In genomic region chrX:13067842-13068241, GRCh38 we compare ENCODE assay signal across 26 cellular contexts. TPM values are rescaled to one million over a fixed set of nuclear protein-coding genes. Genes with fewer than 3 reads are reported as not detected.
A peak's percentile ranks its signal among the peaks of the same experiment; 100 is the strongest.
DNase-seq lines count a peak whose midpoint lies in the region; ATAC-seq and FAIRE-seq lines count a peak whose summit lies in the region.
"Had no signal": no experiment of that assay in that cellular context is flagged by ENCODE, and none has a peak within 500 bp of the region (broad histone marks: within the 10 kb centered on the region; RNA-seq: fewer than 3 reads in every experiment).

No MANE protein-coding gene starts in this region.

- WGBS in trophoblast cell (ENCODE audit: extremely low coverage, insufficient coverage, insufficient read length): no CpG with 5 or more reads among the region's 1 CpG

- no peak for ATAC-seq in stimulated activated naive B cell treated with anti-CD40 and anti-IgM and Interleukin-4, amounts not matched to agents 10 μg/mL and 1 μg/mL and 100 μg/mL, for 72 hours (replicated peaks)

- no peaks in the 10 kb centered on the region for H3K4me1 ChIP-seq in trophoblast cell (ENCODE audit: control insufficient read depth in 1 of 2, insufficient read depth in 2 of 2, low read length in 2 of 2)
- H3K4me1 ChIP-seq: BE2C had no signal

- H3K9ac ChIP-seq in trophoblast cell (ENCODE audit: low read length): no peak overlapping the region
- H3K9ac ChIP-seq: BLaER1 had no signal

- H3K4ac ChIP-seq in trophoblast cell (ENCODE audit: low read depth, low read length): no peak overlapping the region

- H3K27me3 Mint-ChIP-seq in stimulated activated naive B cell treated with anti-CD40 and anti-IgM and Interleukin-4, amounts not matched to agents 10 μg/mL and 1 μg/mL and 100 μg/mL, for 72 hours: peaks cover 0 to 16% of the 10 kb centered on the region in 2 donors
- H3K27me3 Mint-ChIP-seq: CD4-positive, alpha-beta memory T cell; CD4-positive, CD25-positive, alpha-beta regulatory T cell had no signal

- H3K27me3 ChIP-seq in trophoblast cell (ENCODE audit: insufficient read depth, low read length): no peaks in the 10 kb centered on the region
- H3K27me3 ChIP-seq: BE2C, BLaER1 had no signal

- H3K4me3 ChIP-seq in trophoblast cell (ENCODE audit: low read depth, low read length): no peak overlapping the region
- H3K4me3 ChIP-seq: BLaER1, GM12878 had no signal

- H2BK120ac ChIP-seq in trophoblast cell (ENCODE audit: insufficient read depth, low read length, poor library complexity): no peak overlapping the region

- H3K4me3 Mint-ChIP-seq in stimulated activated naive B cell treated with anti-CD40 and anti-IgM and Interleukin-4, amounts not matched to agents 10 μg/mL and 1 μg/mL and 100 μg/mL, for 72 hours: no peak overlapping the region
- H3K4me3 Mint-ChIP-seq: CD14-positive monocyte; CD4-positive, CD25-positive, alpha-beta regulatory T cell; CD8-positive, alpha-beta memory T cell had no signal

- H3K27ac ChIP-seq in trophoblast cell (ENCODE audit: low read depth, low read length): no peak overlapping the region
- H3K27ac ChIP-seq: BLaER1 had no signal

- H2BK5ac ChIP-seq in trophoblast cell (ENCODE audit: low read depth, low read length, poor library complexity): no peak overlapping the region

- H3K4me1 Mint-ChIP-seq in stimulated activated naive B cell treated with anti-CD40 and anti-IgM and Interleukin-4, amounts not matched to agents 10 μg/mL and 1 μg/mL and 100 μg/mL, for 72 hours: peaks cover 6 to 13% of the 10 kb centered on the region in 2 donors

- no peak overlapping the region for H3K4me2 ChIP-seq in trophoblast cell (ENCODE audit: low read length)
- H3K4me2 ChIP-seq: BLaER1 had no signal

- H3K36me3 ChIP-seq in trophoblast cell (ENCODE audit: control insufficient read depth in 1 of 2, insufficient read depth in 2 of 2, low read length in 2 of 2): no peaks in the 10 kb centered on the region
- H3K36me3 ChIP-seq: BE2C, BLaER1 had no signal

- no peak overlapping the region for H3K23ac ChIP-seq in trophoblast cell (ENCODE audit: low read length)

- no peak overlapping the region for H3K14ac ChIP-seq in trophoblast cell (ENCODE audit: low read length)

- no peak overlapping the region for H4K12ac ChIP-seq in trophoblast cell (ENCODE audit: low read depth, low read length)

- FAIRE-seq in GM19239 (lab: Jason Lieb, UNC) (peak; percentile 18), colon (lab: Jason Lieb, UNC) (peak; percentile 28)
- FAIRE-seq: A204.1, GM12878, GM12892, GM18507 had no signal

- no peak overlapping the region for H2BK12ac ChIP-seq in trophoblast cell (ENCODE audit: low read length)

- no peak overlapping the region for H4K8ac ChIP-seq in trophoblast cell (ENCODE audit: low read depth, low read length)

- H3K9me3 Mint-ChIP-seq in stimulated activated naive B cell treated with anti-CD40 and anti-IgM and Interleukin-4, amounts not matched to agents 10 μg/mL and 1 μg/mL and 100 μg/mL, for 72 hours: peaks cover 6 to 14% of the 10 kb centered on the region in 2 donors

- H3K36me3 Mint-ChIP-seq in stimulated activated naive B cell treated with anti-CD40 and anti-IgM and Interleukin-4, amounts not matched to agents 10 μg/mL and 1 μg/mL and 100 μg/mL, for 72 hours: peaks cover 7 to 19% of the 10 kb centered on the region in 2 donors

- H3K9me3 ChIP-seq in trophoblast cell (ENCODE audit: insufficient read depth, low read depth, low read length): no peaks in the 10 kb centered on the region
- H3K9me3 ChIP-seq: BE2C had no signal

- DNase-seq in GM19239 (ENCODE audit: insufficient read length, low spot score) (no peak), trophoblast cell (no peak), RKO (ENCODE audit: low spot score) (no peak)
- no peak for DNase-seq in stimulated activated naive B cell treated with anti-CD40 and anti-IgM and Interleukin-4, amounts not matched to agents 10 μg/mL and 1 μg/mL and 100 μg/mL, for 72 hours
- DNase-seq: 8988T; ACHN; BE2C; C1 segment of cervical spinal cord; CD4-positive, alpha-beta memory T cell; CD4-positive, CD25-positive, alpha-beta regulatory T cell; CD8-positive, alpha-beta memory T cell; COR-L47; DMS 273 treated with DMSO at 0.1 percent for 48 hours; DMS153; DMS53; DMS79; DND-41; EL; GDM1 had no signal

- no peak overlapping the region for H3K18ac ChIP-seq in trophoblast cell (ENCODE audit: low read length)

- peak overlapping the region; percentile 9 for H3K27ac Mint-ChIP-seq in stimulated activated naive B cell treated with anti-CD40 and anti-IgM and Interleukin-4, amounts not matched to agents 10 μg/mL and 1 μg/mL and 100 μg/mL, for 72 hours

- no peaks in the 10 kb centered on the region for H3K79me2 ChIP-seq in trophoblast cell (ENCODE audit: control insufficient read depth, insufficient read depth, low read length, poor library complexity)

- H2AFZ ChIP-seq in trophoblast cell (ENCODE audit: insufficient read depth, low read length, poor library complexity): no peak overlapping the region

- H3K79me1 ChIP-seq in trophoblast cell (ENCODE audit: low read length): no peaks in the 10 kb centered on the region

- no peak overlapping the region for H4K91ac ChIP-seq in trophoblast cell (ENCODE audit: low read depth, low read length)

- H2AK5ac ChIP-seq in trophoblast cell (ENCODE audit: low read length): no peak overlapping the region

RNA-seq across cellular contexts. Expression of gene FAM9C, which starts 23.4 kb away (rescaled TPM):
- polyA plus RNA-seq in trophoblast cell (2013): not detected in 2 replicates
- polyA plus RNA-seq: CD14-positive monocyte; CD4-positive, CD25-positive, alpha-beta regulatory T cell; CD8-positive, alpha-beta memory T cell had no signal
